In the genomic region with DNA sequence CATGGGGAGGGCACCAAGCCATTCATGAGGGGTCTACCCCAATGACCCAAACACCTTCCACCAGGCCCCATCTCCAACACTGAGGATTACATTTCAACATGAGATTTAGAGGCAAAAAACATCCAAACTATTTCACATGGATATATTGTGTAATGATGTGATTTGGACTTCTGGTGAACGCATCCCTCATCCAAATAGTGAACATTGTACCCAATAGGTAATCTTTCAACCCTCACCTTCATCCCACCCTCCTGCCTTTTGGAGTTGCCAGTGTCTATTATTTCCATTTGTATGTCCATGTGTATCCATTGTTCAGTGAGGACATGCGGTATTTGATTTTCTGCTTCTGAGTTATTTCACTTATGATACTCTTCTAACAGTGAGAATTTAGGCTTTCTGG, we compare ENCODE assay signal across 2 cellular contexts.
A peak's percentile ranks its signal among the peaks of the same experiment; 100 is the strongest.
TF ChIP-seq lines count a peak whose summit lies in the region.

No MANE protein-coding gene starts in this region.

TF ChIP-seq in liver, 16 proteins besides CTCF, POLR2A, EP300 and RAD21:
- TF ChIP-seq, protein P1, sequence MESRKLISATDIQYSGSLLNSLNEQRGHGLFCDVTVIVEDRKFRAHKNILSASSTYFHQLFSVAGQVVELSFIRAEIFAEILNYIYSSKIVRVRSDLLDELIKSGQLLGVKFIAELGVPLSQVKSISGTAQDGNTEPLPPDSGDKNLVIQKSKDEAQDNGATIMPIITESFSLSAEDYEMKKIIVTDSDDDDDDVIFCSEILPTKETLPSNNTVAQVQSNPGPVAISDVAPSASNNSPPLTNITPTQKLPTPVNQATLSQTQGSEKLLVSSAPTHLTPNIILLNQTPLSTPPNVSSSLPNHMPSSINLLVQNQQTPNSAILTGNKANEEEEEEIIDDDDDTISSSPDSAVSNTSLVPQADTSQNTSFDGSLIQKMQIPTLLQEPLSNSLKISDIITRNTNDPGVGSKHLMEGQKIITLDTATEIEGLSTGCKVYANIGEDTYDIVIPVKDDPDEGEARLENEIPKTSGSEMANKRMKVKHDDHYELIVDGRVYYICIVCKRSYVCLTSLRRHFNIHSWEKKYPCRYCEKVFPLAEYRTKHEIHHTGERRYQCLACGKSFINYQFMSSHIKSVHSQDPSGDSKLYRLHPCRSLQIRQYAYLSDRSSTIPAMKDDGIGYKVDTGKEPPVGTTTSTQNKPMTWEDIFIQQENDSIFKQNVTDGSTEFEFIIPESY (IDR thresholded peaks at IDR 0.05) = no peak
- TF ChIP-seq EGR1 (IDR thresholded peaks at IDR 0.05; ENCODE audit: low read depth in 2 of 2) (no peak), FOXA2 (IDR thresholded peaks at IDR 0.05) (peak; percentile 47), SP1 (IDR thresholded peaks at IDR 0.05) (peak; percentile 47), TAF1 (conservative IDR thresholded peaks at IDR 0.05) (no peak), GABPA (IDR thresholded peaks at IDR 0.05 in 1 of 2, conservative IDR thresholded peaks at IDR 0.05 in 1 of 2) (no peak), HNF4A (conservative IDR thresholded peaks at IDR 0.05) (peak; percentile 85 to 88), YY1 (IDR thresholded peaks at IDR 0.05) (no peak), RXRA (IDR thresholded peaks at IDR 0.05) (peak; percentile 63 to 81), HNF4G (IDR thresholded peaks at IDR 0.05) (peak; percentile 32), REST (IDR thresholded peaks at IDR 0.05) (no peak), NR2F2 (IDR thresholded peaks at IDR 0.05) (no peak), JUND (IDR thresholded peaks at IDR 0.05) (peak in 1 of 2 donors; percentile 41), MAX (IDR thresholded peaks at IDR 0.05) (peak; percentile 35), FOXA1 (IDR thresholded peaks at IDR 0.05) (no peak)
- TF ChIP-seq, protein P2, sequence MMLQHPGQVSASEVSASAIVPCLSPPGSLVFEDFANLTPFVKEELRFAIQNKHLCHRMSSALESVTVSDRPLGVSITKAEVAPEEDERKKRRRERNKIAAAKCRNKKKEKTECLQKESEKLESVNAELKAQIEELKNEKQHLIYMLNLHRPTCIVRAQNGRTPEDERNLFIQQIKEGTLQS (IDR thresholded peaks at IDR 0.05) = no peak

TF ChIP-seq in HepG2, 621 proteins besides CTCF, POLR2A, EP300 and RAD21 (continued from another document):
- no peak for TF ChIP-seq ETS1 (CRISPR knock-in tag; IDR thresholded peaks at IDR 0.05)
- no peak for TF ChIP-seq ZNF737 (CRISPR knock-in tag; IDR thresholded peaks at IDR 0.05; ENCODE audit: borderline replicate concordance)
- no peak for TF ChIP-seq PHB2 (IDR thresholded peaks at IDR 0.05; ENCODE audit: partially characterized antibody)
- TF ChIP-seq ZNF576 (CRISPR knock-in tag; IDR thresholded peaks at IDR 0.05) = no peak
- TF ChIP-seq HMGA1 (CRISPR knock-in tag; conservative IDR thresholded peaks at IDR 0.05) = no peak
- no peak for TF ChIP-seq BRCA1 (CRISPR knock-in tag; IDR thresholded peaks at IDR 0.05)
- TF ChIP-seq ZNF629 (CRISPR knock-in tag; conservative IDR thresholded peaks at IDR 0.05) = no peak
